Comparison of ENCODE assay signal across 17 cellular contexts in the genomic region with DNA sequence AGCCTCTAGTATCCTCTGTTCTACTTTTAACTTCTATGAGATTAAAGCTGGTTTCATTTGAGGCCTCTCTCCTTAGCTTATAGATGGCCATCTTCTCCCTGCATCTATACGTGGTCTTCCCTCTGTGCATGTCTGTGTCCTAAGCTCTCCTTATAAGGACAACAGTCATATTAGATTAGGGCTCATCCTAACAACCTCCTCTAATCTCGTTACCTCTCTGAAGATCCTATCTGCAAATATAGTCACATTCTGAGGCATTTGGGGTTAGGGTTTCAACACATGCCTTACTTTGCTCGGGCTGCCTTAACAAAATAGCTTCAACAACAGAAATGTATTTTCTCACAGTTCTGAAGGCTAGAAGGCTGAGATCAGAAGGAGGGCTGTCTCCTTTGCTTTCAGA. TPM values are rescaled to one million over a fixed set of nuclear protein-coding genes. Genes with fewer than 3 reads are reported as not detected.
DNase-seq lines count a peak whose midpoint lies in the region; ATAC-seq and TF ChIP-seq lines count a peak whose summit lies in the region.
"Had no signal": no experiment of that assay in that cellular context is flagged by ENCODE, and none has a peak within 500 bp of the region (broad histone marks: within the 10 kb centered on the region; RNA-seq: fewer than 3 reads in every experiment).

No MANE protein-coding gene starts in this region.

- no peak for TF ChIP-seq RAD21 in SK-N-SH (IDR thresholded peaks at IDR 0.05; ENCODE audit: low read length)

- H3K79me2 ChIP-seq in SK-N-SH (ENCODE audit: insufficient read depth): no peaks in the 10 kb centered on the region

- H3K9me3 ChIP-seq in HUES48 (ENCODE audit: control insufficient read depth, insufficient read depth, low read length): no peaks in the 10 kb centered on the region
- H3K9me3 ChIP-seq in SK-N-SH: no peaks in the 10 kb centered on the region
- H3K9me3 ChIP-seq: BE2C, Caco-2 had no signal

- H3K4me3 ChIP-seq in HUES48 (ENCODE audit: low read depth, low read length) (no peak overlapping the region), SK-N-SH (ENCODE audit: low read depth in 2 of 2, low read length in 1 of 2) (no peak overlapping the region)
- H3K4me3 ChIP-seq: GM23338 had no signal

- no peaks in the 10 kb centered on the region for H3K9me3 Mint-ChIP-seq in activated CD4-positive, alpha-beta T cell treated with anti-CD3 and anti-CD28 coated beads, Interleukin-2, amount 10 ng/mL, durations not matched to agents 24 days and 14 days
- H3K9me3 Mint-ChIP-seq in activated T-helper 17 cell treated with anti-CD3 and anti-CD28 coated beads, Interleukin-2, amount 50 U/mL, for 72 hours: no peaks in the 10 kb centered on the region
- H3K9me3 Mint-ChIP-seq: GM23338 had no signal

- no peaks in the 10 kb centered on the region for H3K36me3 ChIP-seq in HUES48 (ENCODE audit: control insufficient read depth, insufficient read depth, low read length)
- no peaks in the 10 kb centered on the region for H3K36me3 ChIP-seq in SK-N-SH (replicated peaks in 1 of 2; ENCODE audit: control insufficient read depth in 1 of 2, insufficient read depth in 2 of 2, low read length in 1 of 2)
- H3K36me3 ChIP-seq: BE2C had no signal

- no peaks in the 10 kb centered on the region for H4K20me1 ChIP-seq in SK-N-SH (ENCODE audit: insufficient read depth)

- H3K9ac ChIP-seq in HUES48 (ENCODE audit: low read depth, low read length): no peak overlapping the region
- no peak overlapping the region for H3K9ac ChIP-seq in SK-N-SH

- TF ChIP-seq CTCF in SK-N-SH (IDR thresholded peaks at IDR 0.05): no peak

- DNase-seq in NCI-H524 treated with DMSO at 0.1 percent for 48 hours (lab: John Stamatoyannopoulos, UW) (peak; percentile 11), SK-N-SH (no peak)
- DNase-seq in activated CD4-positive, alpha-beta T cell treated with anti-CD3 and anti-CD28 coated beads, Interleukin-2, amount 10 ng/mL, durations not matched to agents 24 days and 14 days: no peak
- DNase-seq: ACHN; C1 segment of cervical spinal cord; Caco-2; CD4-positive, CD25-positive, alpha-beta regulatory T cell; DMS79; GDM1; HCEC 1CT; HFFc6 had no signal

- POLR2A ChIA-PET in SK-N-SH (lab: Yijun Ruan, JAX): no interaction called here

- no peaks in the 10 kb centered on the region for H3K9me2 ChIP-seq in SK-N-SH

- H3K4me2 ChIP-seq in SK-N-SH: no peak overlapping the region
- H3K4me2 ChIP-seq: GM23338 had no signal

- no peak overlapping the region for H3K27ac Mint-ChIP-seq in activated CD4-positive, alpha-beta T cell treated with anti-CD3 and anti-CD28 coated beads, Interleukin-2, amount 10 ng/mL, durations not matched to agents 24 days and 14 days
- H3K27ac Mint-ChIP-seq in activated T-helper 17 cell treated with anti-CD3 and anti-CD28 coated beads, Interleukin-2, amount 50 U/mL, for 72 hours: no peak overlapping the region
- H3K27ac Mint-ChIP-seq: CD4-positive, CD25-positive, alpha-beta regulatory T cell; GM23338; HFFc6 had no signal

- TF ChIP-seq EP300 in SK-N-SH (IDR thresholded peaks at IDR 0.05; ENCODE audit: borderline replicate concordance in 1 of 2, low read depth in 1 of 2, low read length in 1 of 2): peak in 1 of 2 experiments; percentile 7; a peak in 1 of 4 replicates

- intact Hi-C loops in activated CD4-positive, alpha-beta T cell treated with anti-CD3 and anti-CD28 coated beads, Interleukin-2, amount 10 ng/mL, durations not matched to agents 24 days and 14 days (cut with micrococcal nuclease): no loop called here

- CTCF ChIA-PET in SK-N-SH (lab: Yijun Ruan, JAX): interaction anchor here (1.0 to 5.3 kb wide), 6 partner anchors 9 to 394 kb away, joined by 3 to 31 read pairs (median 11); partner anchors contain the start of gene APOB

- H3K4me1 Mint-ChIP-seq in activated CD4-positive, alpha-beta T cell treated with anti-CD3 and anti-CD28 coated beads, Interleukin-2, amount 10 ng/mL, durations not matched to agents 24 days and 14 days: no peaks in the 10 kb centered on the region
- H3K4me1 Mint-ChIP-seq in activated T-helper 17 cell treated with anti-CD3 and anti-CD28 coated beads, Interleukin-2, amount 50 U/mL, for 72 hours: no peaks in the 10 kb centered on the region
- H3K4me1 Mint-ChIP-seq: CD4-positive, CD25-positive, alpha-beta regulatory T cell had no signal

- no peaks in the 10 kb centered on the region for H3K36me3 Mint-ChIP-seq in activated CD4-positive, alpha-beta T cell treated with anti-CD3 and anti-CD28 coated beads, Interleukin-2, amount 10 ng/mL, durations not matched to agents 24 days and 14 days (ENCODE audit: low read depth)
- no peaks in the 10 kb centered on the region for H3K36me3 Mint-ChIP-seq in activated T-helper 17 cell treated with anti-CD3 and anti-CD28 coated beads, Interleukin-2, amount 50 U/mL, for 72 hours (ENCODE audit: low read depth)
- H3K36me3 Mint-ChIP-seq: CD4-positive, CD25-positive, alpha-beta regulatory T cell had no signal

- H3K4me3 Mint-ChIP-seq in activated CD4-positive, alpha-beta T cell treated with anti-CD3 and anti-CD28 coated beads, Interleukin-2, amount 10 ng/mL, durations not matched to agents 24 days and 14 days: no peak overlapping the region
- no peak overlapping the region for H3K4me3 Mint-ChIP-seq in activated T-helper 17 cell treated with anti-CD3 and anti-CD28 coated beads, Interleukin-2, amount 50 U/mL, for 72 hours
- H3K4me3 Mint-ChIP-seq: CD4-positive, CD25-positive, alpha-beta regulatory T cell; GM23338; HFFc6 had no signal

- 19% methylated on average over 3 of the region's 3 CpGs for WGBS in SK-N-SH (ENCODE audit: low lambda C conversion rate)

- H3K27me3 ChIP-seq in HUES48 (ENCODE audit: control insufficient read depth, insufficient read depth, low read length) (no peaks in the 10 kb centered on the region), SK-N-SH (ENCODE audit: insufficient read depth) (no peaks in the 10 kb centered on the region)
- H3K27me3 ChIP-seq: BE2C had no signal

- no peak overlapping the region for H2AFZ ChIP-seq in SK-N-SH (ENCODE audit: low read depth)

- no peaks in the 10 kb centered on the region for H3K27me3 Mint-ChIP-seq in activated CD4-positive, alpha-beta T cell treated with anti-CD3 and anti-CD28 coated beads, Interleukin-2, amount 10 ng/mL, durations not matched to agents 24 days and 14 days
- H3K27me3 Mint-ChIP-seq in activated T-helper 17 cell treated with anti-CD3 and anti-CD28 coated beads, Interleukin-2, amount 50 U/mL, for 72 hours: peaks cover 13% of the 10 kb centered on the region
- H3K27me3 Mint-ChIP-seq: CD4-positive, CD25-positive, alpha-beta regulatory T cell had no signal

- H3F3A ChIP-seq in SK-N-SH (replicated peaks; ENCODE audit: insufficient read depth): no peaks in the 10 kb centered on the region

- H3K4me1 ChIP-seq in HUES48 (ENCODE audit: control insufficient read depth, insufficient read depth, low read length): no peaks in the 10 kb centered on the region
- peaks cover 0 to 3% of the 10 kb centered on the region in 2 experiments; a peak in 2 of 4 replicates for H3K4me1 ChIP-seq in SK-N-SH (ENCODE audit: control insufficient read depth in 1 of 2, insufficient read depth in 2 of 2, low read depth in 1 of 2, low read length in 1 of 2)

- ATAC-seq in activated T-helper 17 cell treated with anti-CD3 and anti-CD28 coated beads, Interleukin-2, amount 50 U/mL, for 72 hours (replicated peaks): no peak
- ATAC-seq in HG03135 (IDR thresholded peaks at IDR 0.05; ENCODE audit: unreplicated experiment): no peak
- ATAC-seq: GM23338 had no signal

- H3K27ac ChIP-seq in HUES48 (ENCODE audit: low read depth, low read length) (peak overlapping the region; percentile 74), SK-N-SH (ENCODE audit: low read depth in 2 of 2, low read length in 1 of 2) (no peak overlapping the region)

TF ChIP-seq in SK-N-SH, 30 proteins besides CTCF, POLR2A, EP300 and RAD21:
- no peak for TF ChIP-seq SMC3 (IDR thresholded peaks at IDR 0.05; ENCODE audit: low read depth, low read length)
- peak; percentile 67 for TF ChIP-seq GATA2 (CRISPR knock-in tag; IDR thresholded peaks at IDR 0.05)
- TF ChIP-seq RCOR1 (IDR thresholded peaks at IDR 0.05; ENCODE audit: low read length): peak; percentile 33; the same call in 1 of the 2 replicates

RNA-seq across cellular contexts. Expression of gene APOB, which starts 11.6 kb away (rescaled TPM):
- not detected in 2 replicates for polyA plus RNA-seq in SK-N-SH (2012; rRNA removed)
- polyA plus RNA-seq in SK-N-SH (2012; cell fraction: cytosol; rRNA removed): under 0.01 TPM in 1 of 2 replicates, not detected in the other
- under 0.01 TPM in 1 of 2 replicates, not detected in the other for polyA plus RNA-seq in SK-N-SH (2012; cell fraction: nucleus; rRNA removed)
- total RNA-seq in activated CD4-positive, alpha-beta T cell treated with anti-CD3 and anti-CD28 coated beads, Interleukin-2, amount 10 ng/mL, durations not matched to agents 24 days and 14 days: not detected in 2 replicates
- not detected for total RNA-seq in activated T-helper 17 cell treated with anti-CD3 and anti-CD28 coated beads, Interleukin-2, amount 50 U/mL, for 72 hours
- total RNA-seq: CD4-positive, CD25-positive, alpha-beta regulatory T cell; Daoy; HFFc6 had no signal
- polyA plus RNA-seq: CD4-positive, CD25-positive, alpha-beta regulatory T cell had no signal
